Comparison of ENCODE assay signal across 8 cellular contexts in genomic region chr13:40271931-40272775, GRCh38.
A peak's percentile ranks its signal among the peaks of the same experiment; 100 is the strongest.
DNase-seq lines count a peak whose midpoint lies in the region; ATAC-seq and TF ChIP-seq lines count a peak whose summit lies in the region.

No MANE protein-coding gene starts in this region.

- peak overlapping the region; percentile 35 for H3K27ac Mint-ChIP-seq in activated T-helper 1 cell treated with anti-CD3 and anti-CD28 coated beads, Interleukin-12 subunit alpha, Interleukin-12 subunit beta, Interleukin-2, Interleukin-4 antibody, amounts not matched to agents 30 ng/mL and 10 ng/mL and 1 ng/mL, durations not matched to agents 14 hours and 24 hours and 36 hours
- H3K27ac Mint-ChIP-seq in glutamatergic neuron (ENCODE audit: unreplicated experiment) = no peak overlapping the region

- H3K36me3 ChIP-seq in heart right ventricle = no peaks in the 10 kb centered on the region

- TF ChIP-seq CTCF in heart right ventricle (IDR thresholded peaks at IDR 0.05) = no peak
- TF ChIP-seq CTCF in glutamatergic neuron (IDR thresholded peaks at IDR 0.05; ENCODE audit: partially characterized antibody, unreplicated experiment) = no peak

- peak overlapping the region; percentile 6 to 78 (median 63) for H3K27ac ChIP-seq in heart right ventricle

- peak; percentile 82 to 86 for ATAC-seq in activated CD4-positive, CD25-positive, alpha-beta regulatory T cell treated with anti-CD3 and anti-CD28 coated beads, Interleukin-2, amount 50 U/mL, for 24 hours
- ATAC-seq in heart right ventricle (peak; percentile 48 to 69 (median 52)), HG03139 (IDR thresholded peaks at IDR 0.05; ENCODE audit: unreplicated experiment) (no peak), HG02938 (IDR thresholded peaks at IDR 0.05; ENCODE audit: unreplicated experiment) (no peak)

- no peak overlapping the region for H3K4me3 ChIP-seq in heart right ventricle

- H3K9me3 Mint-ChIP-seq in activated T-helper 1 cell treated with anti-CD3 and anti-CD28 coated beads, Interleukin-12 subunit alpha, Interleukin-12 subunit beta, Interleukin-2, Interleukin-4 antibody, amounts not matched to agents 30 ng/mL and 10 ng/mL and 1 ng/mL, durations not matched to agents 14 hours and 24 hours and 36 hours = no peaks in the 10 kb centered on the region
- H3K9me3 Mint-ChIP-seq in glutamatergic neuron (ENCODE audit: unreplicated experiment) = peaks cover 4% of the 10 kb centered on the region

- intact Hi-C loops in activated T-helper 1 cell treated with anti-CD3 and anti-CD28 coated beads, Interleukin-12 subunit alpha, Interleukin-12 subunit beta, Interleukin-2, Interleukin-4 antibody, amounts not matched to agents 30 ng/mL and 10 ng/mL and 1 ng/mL, durations not matched to agents 14 hours and 24 hours and 36 hours (cut with micrococcal nuclease) = no loop called here
- intact Hi-C loops in heart right ventricle (cut with DNase I) = no loop called here

- H3K27me3 ChIP-seq in heart right ventricle = no peaks in the 10 kb centered on the region

- no peaks in the 10 kb centered on the region for H3K9me3 ChIP-seq in heart right ventricle

- peaks cover 20% of the 10 kb centered on the region for H3K4me1 Mint-ChIP-seq in activated T-helper 1 cell treated with anti-CD3 and anti-CD28 coated beads, Interleukin-12 subunit alpha, Interleukin-12 subunit beta, Interleukin-2, Interleukin-4 antibody, amounts not matched to agents 30 ng/mL and 10 ng/mL and 1 ng/mL, durations not matched to agents 14 hours and 24 hours and 36 hours (ENCODE audit: low read depth)
- peaks cover 9% of the 10 kb centered on the region for H3K4me1 Mint-ChIP-seq in glutamatergic neuron (ENCODE audit: low read depth, unreplicated experiment)

- WGBS in heart right ventricle, 2 donors = 34 to 38% methylated on average over 5 of the region's 5 CpGs

- no peaks in the 10 kb centered on the region for H3K27me3 Mint-ChIP-seq in activated T-helper 1 cell treated with anti-CD3 and anti-CD28 coated beads, Interleukin-12 subunit alpha, Interleukin-12 subunit beta, Interleukin-2, Interleukin-4 antibody, amounts not matched to agents 30 ng/mL and 10 ng/mL and 1 ng/mL, durations not matched to agents 14 hours and 24 hours and 36 hours (ENCODE audit: insufficient read depth)
- peaks cover 6% of the 10 kb centered on the region for H3K27me3 Mint-ChIP-seq in glutamatergic neuron (ENCODE audit: unreplicated experiment)

- no peak overlapping the region for H3K4me3 Mint-ChIP-seq in activated T-helper 1 cell treated with anti-CD3 and anti-CD28 coated beads, Interleukin-12 subunit alpha, Interleukin-12 subunit beta, Interleukin-2, Interleukin-4 antibody, amounts not matched to agents 30 ng/mL and 10 ng/mL and 1 ng/mL, durations not matched to agents 14 hours and 24 hours and 36 hours
- no peak overlapping the region for H3K4me3 Mint-ChIP-seq in glutamatergic neuron (ENCODE audit: unreplicated experiment)

- peaks cover 1% of the 10 kb centered on the region for H3K36me3 Mint-ChIP-seq in activated T-helper 1 cell treated with anti-CD3 and anti-CD28 coated beads, Interleukin-12 subunit alpha, Interleukin-12 subunit beta, Interleukin-2, Interleukin-4 antibody, amounts not matched to agents 30 ng/mL and 10 ng/mL and 1 ng/mL, durations not matched to agents 14 hours and 24 hours and 36 hours (ENCODE audit: low read depth)
- peaks cover 6% of the 10 kb centered on the region for H3K36me3 Mint-ChIP-seq in glutamatergic neuron (ENCODE audit: unreplicated experiment)

- DNase-seq in activated CD4-positive, CD25-positive, alpha-beta regulatory T cell treated with anti-CD3 and anti-CD28 coated beads, Interleukin-2, amount 50 U/mL, for 72 hours = no peak
- no peak for DNase-seq in activated T-helper 1 cell treated with anti-CD3 and anti-CD28 coated beads, Interleukin-12 subunit alpha, Interleukin-12 subunit beta, Interleukin-2, Interleukin-4 antibody, amounts not matched to agents 30 ng/mL and 10 ng/mL and 1 ng/mL, durations not matched to agents 14 hours and 24 hours and 36 hours (ENCODE audit: low spot score)
- DNase-seq in heart right ventricle (peak; percentile 44 to 45), glutamatergic neuron (no peak)
- DNase-seq in stimulated activated CD4-positive, alpha-beta T cell treated with anti-CD3 and anti-CD28 coated beads, Interleukin-12 subunit alpha, Interleukin-12 subunit beta, amount 100 ng/mL, for 4 hours = peak; percentile 49

- peaks cover 4 to 40% (median 21%) of the 10 kb centered on the region in 9 donors for H3K4me1 ChIP-seq in heart right ventricle

Comparison
In these comparisons a context has a peak if more than half of its experiments do, and no peak if none do; other contexts are left out.
1. ATAC-seq: peak in activated CD4-positive, CD25-positive, alpha-beta regulatory T cell treated with anti-CD3 and anti-CD28 coated beads, Interleukin-2, amount 50 U/mL, for 24 hours (2 of 2) and heart right ventricle (8 of 8); none in HG03139 (single experiment) and HG02938 (single experiment).
2. DNase-seq: peak in heart right ventricle (2 of 2) and stimulated activated CD4-positive, alpha-beta T cell treated with anti-CD3 and anti-CD28 coated beads, Interleukin-12 subunit alpha, Interleukin-12 subunit beta, amount 100 ng/mL, for 4 hours (single experiment); none in activated CD4-positive, CD25-positive, alpha-beta regulatory T cell treated with anti-CD3 and anti-CD28 coated beads, Interleukin-2, amount 50 U/mL, for 72 hours (single experiment), activated T-helper 1 cell treated with anti-CD3 and anti-CD28 coated beads, Interleukin-12 subunit alpha, Interleukin-12 subunit beta, Interleukin-2, Interleukin-4 antibody, amounts not matched to agents 30 ng/mL and 10 ng/mL and 1 ng/mL, durations not matched to agents 14 hours and 24 hours and 36 hours (single experiment) and glutamatergic neuron (single experiment).